Comparison of ENCODE assay signal across 37 cellular contexts in genomic region chr10:49403363-49403762, GRCh38. TPM values are rescaled to one million over a fixed set of nuclear protein-coding genes. Genes with fewer than 3 reads are reported as not detected.
"Had no signal": no experiment of that assay in that cellular context is flagged by ENCODE, and none has a peak within 500 bp of the region (broad histone marks: within the 10 kb centered on the region; RNA-seq: fewer than 3 reads in every experiment).

No MANE protein-coding gene starts in this region.

- H3K4me3 Mint-ChIP-seq: activated B cell treated with CpG ODN at 0.5 μM for 24 hours; activated CD4-positive, alpha-beta memory T cell treated with anti-CD3 and anti-CD28 coated beads for 36 hours; activated CD4-positive, alpha-beta T cell treated with anti-CD3 and anti-CD28 coated beads, Interleukin-2, amount 10 ng/mL, durations not matched to agents 24 days and 14 days; activated CD8-positive, alpha-beta T cell treated with anti-CD3 and anti-CD28 coated beads for 36 hours; activated naive CD4-positive, alpha-beta T cell treated with anti-CD3 and anti-CD28 coated beads for 36 hours; activated naive CD8-positive, alpha-beta T cell treated with anti-CD3 and anti-CD28 coated beads for 36 hours; activated T-cell treated with anti-CD3 and anti-CD28 coated beads, Interleukin-2, amount 50 U/mL, for 4 hours; activated T-cell treated with anti-CD3 and anti-CD28 coated beads, Interleukin-2, amount 50 U/mL, for 72 hours; activated T-helper 1 cell treated with anti-CD3 and anti-CD28 coated beads, Interleukin-12 subunit alpha, Interleukin-12 subunit beta, Interleukin-2, Interleukin-4 antibody, amounts not matched to agents 30 ng/mL and 10 ng/mL and 1 ng/mL, durations not matched to agents 14 hours and 24 hours and 36 hours; activated T-helper 17 cell treated with anti-CD3 and anti-CD28 coated beads, Interleukin-2, amount 50 U/mL, for 72 hours; T-helper 1 cell treated with Interleukin-12 subunit alpha and Interleukin-12 subunit beta and Interleukin-4 antibody, amounts not matched to agents 30 μg/mL and 1 μg/mL, for 36 hours; T-helper 2 cell treated with Interferon-gamma antibody and Interleukin-4, amounts not matched to agents 5 μg/mL and 100 μg/mL, for 36 hours had no signal

- H3K36me3 Mint-ChIP-seq: activated CD4-positive, alpha-beta memory T cell treated with anti-CD3 and anti-CD28 coated beads for 36 hours; activated naive CD8-positive, alpha-beta T cell treated with anti-CD3 and anti-CD28 coated beads for 36 hours had no signal

- H3K9me3 Mint-ChIP-seq: activated B cell treated with CpG ODN at 0.5 μM for 24 hours; activated CD4-positive, alpha-beta memory T cell treated with anti-CD3 and anti-CD28 coated beads for 36 hours; activated CD4-positive, alpha-beta T cell treated with anti-CD3 and anti-CD28 coated beads, Interleukin-2, amount 10 ng/mL, durations not matched to agents 24 days and 14 days; activated CD8-positive, alpha-beta T cell treated with anti-CD3 and anti-CD28 coated beads for 36 hours; activated naive CD4-positive, alpha-beta T cell treated with anti-CD3 and anti-CD28 coated beads for 36 hours; activated naive CD4-positive, alpha-beta T cell treated with anti-CD3 and anti-CD28 coated beads, Interleukin-2, amount 50 U/mL, for 72 hours; activated naive CD8-positive, alpha-beta T cell treated with anti-CD3 and anti-CD28 coated beads for 36 hours; activated T-cell treated with anti-CD3 and anti-CD28 coated beads, Interleukin-2, amount 50 U/mL, for 4 hours; activated T-cell treated with anti-CD3 and anti-CD28 coated beads, Interleukin-2, amount 50 U/mL, for 72 hours; activated T-helper 1 cell treated with anti-CD3 and anti-CD28 coated beads, Interleukin-12 subunit alpha, Interleukin-12 subunit beta, Interleukin-2, Interleukin-4 antibody, amounts not matched to agents 30 ng/mL and 10 ng/mL and 1 ng/mL, durations not matched to agents 14 hours and 24 hours and 36 hours; activated T-helper 17 cell treated with anti-CD3 and anti-CD28 coated beads, Interleukin-2, amount 50 U/mL, for 72 hours; T-helper 1 cell treated with Interleukin-12 subunit alpha and Interleukin-12 subunit beta and Interleukin-4 antibody, amounts not matched to agents 30 μg/mL and 1 μg/mL, for 36 hours; T-helper 2 cell treated with Interferon-gamma antibody and Interleukin-4, amounts not matched to agents 5 μg/mL and 100 μg/mL, for 36 hours had no signal

- ATAC-seq: activated CD8-positive, alpha-beta T cell treated with anti-CD3 and anti-CD28 coated beads for 36 hours; activated naive CD4-positive, alpha-beta T cell treated with anti-CD3 and anti-CD28 coated beads, Interleukin-2, amount 50 U/mL, for 72 hours; activated T-cell treated with anti-CD3 and anti-CD28 coated beads, Interleukin-2, amount 50 U/mL, for 4 hours; activated T-cell treated with anti-CD3 and anti-CD28 coated beads, Interleukin-2, amount 50 U/mL, for 72 hours; activated T-helper 17 cell treated with anti-CD3 and anti-CD28 coated beads, Interleukin-2, amount 50 U/mL, for 72 hours; body of pancreas had no signal

- DNase-seq: activated B cell treated with CpG ODN at 0.5 μM for 24 hours; activated CD4-positive, alpha-beta memory T cell treated with anti-CD3 and anti-CD28 coated beads for 36 hours; activated CD4-positive, alpha-beta T cell treated with anti-CD3 and anti-CD28 coated beads for 4 hours; activated CD4-positive, alpha-beta T cell treated with anti-CD3 and anti-CD28 coated beads, Interleukin-2, amount 10 ng/mL, durations not matched to agents 24 days and 14 days; activated CD4-positive, alpha-beta T cell treated with anti-CD3 and anti-CD28 coated beads, Interleukin-2, amount 50 U/mL, for 1 hour; activated CD4-positive, alpha-beta T cell treated with anti-CD3 and anti-CD28 coated beads, Interleukin-2, amount 50 U/mL, for 4 hours; activated CD4-positive, CD25-positive, alpha-beta regulatory T cell treated with anti-CD3 and anti-CD28 coated beads, Interleukin-2, amount 50 U/mL, for 72 hours; activated CD8-positive, alpha-beta memory T cell treated with anti-CD3 and anti-CD28 coated beads, Interleukin-2, amount 50 U/mL, for 4 hours; activated CD8-positive, alpha-beta T cell treated with anti-CD3 and anti-CD28 coated beads for 36 hours; activated effector memory CD4-positive, alpha-beta T cell treated with anti-CD3 and anti-CD28 coated beads, Interleukin-2, amount 50 U/mL, for 16 hours; activated gamma-delta T cell treated with Interleukin-2 at 50 U/mL for 16 hours; activated naive CD4-positive, alpha-beta T cell; activated naive CD4-positive, alpha-beta T cell treated with anti-CD3 and anti-CD28 coated beads for 36 hours; activated naive CD8-positive, alpha-beta T cell treated with anti-CD3 and anti-CD28 coated beads for 36 hours; activated T-cell treated with anti-CD3 and anti-CD28 coated beads for 4 hours; activated T-cell treated with anti-CD3 and anti-CD28 coated beads, Interleukin-2, amount 50 U/mL, for 1 hour; activated T-cell treated with anti-CD3 and anti-CD28 coated beads, Interleukin-2, amount 50 U/mL, for 4 hours; activated T-cell treated with anti-CD3 and anti-CD28 coated beads, Interleukin-2, amount 50 U/mL, for 72 hours; amniotic stem cell; aorta; body of pancreas; brain microvascular endothelial cell; central memory CD4-positive, alpha-beta T cell; T-helper 1 cell; T-helper 2 cell; T-helper 9 cell; WERI-Rb-1 had no signal

- H3K27ac Mint-ChIP-seq: activated B cell treated with CpG ODN at 0.5 μM for 24 hours; activated CD4-positive, alpha-beta memory T cell treated with anti-CD3 and anti-CD28 coated beads for 36 hours; activated CD4-positive, alpha-beta T cell treated with anti-CD3 and anti-CD28 coated beads, Interleukin-2, amount 10 ng/mL, durations not matched to agents 24 days and 14 days; activated CD8-positive, alpha-beta T cell treated with anti-CD3 and anti-CD28 coated beads for 36 hours; activated naive CD4-positive, alpha-beta T cell treated with anti-CD3 and anti-CD28 coated beads for 36 hours; activated naive CD4-positive, alpha-beta T cell treated with anti-CD3 and anti-CD28 coated beads, Interleukin-2, amount 50 U/mL, for 72 hours; activated naive CD8-positive, alpha-beta T cell treated with anti-CD3 and anti-CD28 coated beads for 36 hours; activated T-cell treated with anti-CD3 and anti-CD28 coated beads, Interleukin-2, amount 50 U/mL, for 72 hours; activated T-helper 1 cell treated with anti-CD3 and anti-CD28 coated beads, Interleukin-12 subunit alpha, Interleukin-12 subunit beta, Interleukin-2, Interleukin-4 antibody, amounts not matched to agents 30 ng/mL and 10 ng/mL and 1 ng/mL, durations not matched to agents 14 hours and 24 hours and 36 hours; activated T-helper 17 cell treated with anti-CD3 and anti-CD28 coated beads, Interleukin-2, amount 50 U/mL, for 72 hours; T-helper 1 cell treated with Interleukin-12 subunit alpha and Interleukin-12 subunit beta and Interleukin-4 antibody, amounts not matched to agents 30 μg/mL and 1 μg/mL, for 36 hours; T-helper 2 cell treated with Interferon-gamma antibody and Interleukin-4, amounts not matched to agents 5 μg/mL and 100 μg/mL, for 36 hours had no signal

RNA-seq across cellular contexts. Expression of gene DRGX, which starts 7.5 kb away (rescaled TPM):
- total RNA-seq: activated B cell treated with CpG ODN at 0.5 μM for 24 hours; activated CD4-positive, alpha-beta memory T cell treated with anti-CD3 and anti-CD28 coated beads for 36 hours; activated CD8-positive, alpha-beta memory T cell treated with anti-CD3 and anti-CD28 coated beads for 36 hours; activated CD8-positive, alpha-beta T cell treated with anti-CD3 and anti-CD28 coated beads for 36 hours; activated naive CD4-positive, alpha-beta T cell treated with anti-CD3 and anti-CD28 coated beads for 36 hours; activated naive CD4-positive, alpha-beta T cell treated with anti-CD3 and anti-CD28 coated beads, Interleukin-2, amount 50 U/mL, for 72 hours; activated naive CD8-positive, alpha-beta T cell treated with anti-CD3 and anti-CD28 coated beads for 36 hours; activated T-cell treated with anti-CD3 and anti-CD28 coated beads, Interleukin-2, amount 50 U/mL, for 4 hours; activated T-cell treated with anti-CD3 and anti-CD28 coated beads, Interleukin-2, amount 50 U/mL, for 72 hours; activated T-helper 1 cell treated with anti-CD3 and anti-CD28 coated beads, Interleukin-12 subunit alpha, Interleukin-12 subunit beta, Interleukin-2, Interleukin-4 antibody, amounts not matched to agents 30 ng/mL and 10 ng/mL and 1 ng/mL, durations not matched to agents 14 hours and 24 hours and 36 hours; activated T-helper 17 cell treated with anti-CD3 and anti-CD28 coated beads, Interleukin-2, amount 50 U/mL, for 72 hours; aorta; astrocyte; body of pancreas; breast epithelium; cardiac septum; cerebellum had no signal
